32 cellular contexts compared by ENCODE assay signal in genomic region chr12:4720637-4720995, GRCh38. TPM values are rescaled to one million over a fixed set of nuclear protein-coding genes. Genes with fewer than 3 reads are reported as not detected.
A peak's percentile ranks its signal among the peaks of the same experiment; 100 is the strongest.
DNase-seq lines count a peak whose midpoint lies in the region; ATAC-seq and TF ChIP-seq lines count a peak whose summit lies in the region.
"Had no signal": no experiment of that assay in that cellular context is flagged by ENCODE, and none has a peak within 500 bp of the region (broad histone marks: within the 10 kb centered on the region; RNA-seq: fewer than 3 reads in every experiment).

No MANE protein-coding gene starts in this region.

- H3K4me1 Mint-ChIP-seq in effector memory CD8-positive, alpha-beta T cell (ENCODE audit: low read depth in 2 of 2): no peaks in the 10 kb centered on the region
- H3K4me1 Mint-ChIP-seq: activated CD4-positive, alpha-beta memory T cell treated with anti-CD3 and anti-CD28 coated beads, Interleukin-2, amount 10 ng/mL, durations not matched to agents 7 days and 5 days; activated naive CD4-positive, alpha-beta T cell treated with anti-CD3 and anti-CD28 coated beads, Interleukin-2, amount 10 ng/mL, durations not matched to agents 7 days and 5 days; naive B cell; stimulated activated naive CD8-positive, alpha-beta T cell treated with anti-CD3 and anti-CD28 coated beads, Interleukin-15, amount 100 ng/mL, for 72 hours had no signal

- no peak for TF ChIP-seq POLR2A in esophagus muscularis mucosa (IDR thresholded peaks at IDR 0.05; ENCODE audit: low read depth)

- H3K27ac ChIP-seq in HUES64 (ENCODE audit: low read depth, low read length): peak overlapping the region; percentile 90
- no peak overlapping the region for H3K27ac ChIP-seq in esophagus muscularis mucosa (replicated peaks in 1 of 4)
- H3K27ac ChIP-seq: adrenal gland; BLaER1 treated with 17β-estradiol and CSF1 and Interleukin-3, amounts not matched to agents 10 nM and 100 nM; dorsolateral prefrontal cortex; gastrocnemius medialis; neutrophil; thoracic aorta had no signal

- ATAC-seq in GM18873 (IDR thresholded peaks at IDR 0.05; ENCODE audit: low FRiP score, unreplicated experiment): no peak
- ATAC-seq in effector memory CD8-positive, alpha-beta T cell (replicated peaks): no peak
- ATAC-seq: gastrocnemius medialis; HepG2; sciatic nerve; SK-N-SH treated with all-trans-retinoic acid at 6 μM for 48 hours; stimulated activated naive CD8-positive, alpha-beta T cell treated with anti-CD3 and anti-CD28 coated beads, Interleukin-15, amount 100 ng/mL, for 72 hours; T-helper 17 cell had no signal

- intact Hi-C loops in esophagus muscularis mucosa (cut with DNase I): no loop called here

- peaks cover 40% of the 10 kb centered on the region for H3K4me1 ChIP-seq in HUES64 (ENCODE audit: insufficient read depth, low read length)
- no peaks in the 10 kb centered on the region for H3K4me1 ChIP-seq in esophagus muscularis mucosa
- H3K4me1 ChIP-seq: adrenal gland; BLaER1 treated with 17β-estradiol and CSF1 and Interleukin-3, amounts not matched to agents 10 nM and 100 nM; gastrocnemius medialis had no signal

- peak; percentile 21 for DNase-seq in esophagus muscularis mucosa (ENCODE audit: extremely low spot score)
- DNase-seq in iPS-NIHi7 (ENCODE audit: extremely low spot score): peak; percentile 65
- DNase-seq in central memory CD4-positive, alpha-beta T cell: no peak
- DNase-seq in HUDEP-2 (lab: John Stamatoyannopoulos, UW; ENCODE audit: unreplicated experiment in 76 of 76): no peak
- no peak for DNase-seq in effector memory CD8-positive, alpha-beta T cell
- DNase-seq: activated CD4-positive, alpha-beta memory T cell treated with anti-CD3 and anti-CD28 coated beads, Interleukin-2, amount 10 ng/mL, durations not matched to agents 7 days and 5 days; activated CD8-positive, alpha-beta memory T cell treated with anti-CD3 and anti-CD28 coated beads, Interleukin-2, amount 50 U/mL, for 4 hours; activated naive CD4-positive, alpha-beta T cell treated with anti-CD3 and anti-CD28 coated beads, Interleukin-2, amount 10 ng/mL, durations not matched to agents 7 days and 5 days; adrenal gland; cerebellar nuclear complex; dorsolateral prefrontal cortex; gastrocnemius medialis; GOT3; Kasumi-1; kidney; naive B cell; NCI-H146; NCI-H2107; Right ventricle myocardium superior; stimulated activated CD4-positive, alpha-beta T cell treated with anti-CD3 and anti-CD28 coated beads, Interleukin-12 subunit alpha, Interleukin-12 subunit beta, amount 100 ng/mL, for 4 hours; stimulated activated CD4-positive, alpha-beta T cell treated with anti-CD3 and anti-CD28 coated beads, Interleukin-2, amount 100 ng/mL, for 48 hours; stimulated activated naive CD8-positive, alpha-beta T cell treated with anti-CD3 and anti-CD28 coated beads, Interleukin-15, amount 100 ng/mL, for 72 hours; T-helper 17 cell had no signal

- no peaks in the 10 kb centered on the region for H3K36me3 Mint-ChIP-seq in effector memory CD8-positive, alpha-beta T cell (ENCODE audit: insufficient read depth)
- H3K36me3 Mint-ChIP-seq: activated naive CD4-positive, alpha-beta T cell treated with anti-CD3 and anti-CD28 coated beads, Interleukin-2, amount 10 ng/mL, durations not matched to agents 7 days and 5 days; naive B cell had no signal

- peak overlapping the region; percentile 63 for H3K9ac ChIP-seq in HUES64 (ENCODE audit: low read depth, low read length)
- H3K9ac ChIP-seq: BLaER1 treated with 17β-estradiol and CSF1 and Interleukin-3, amounts not matched to agents 10 nM and 100 nM had no signal

- no peak overlapping the region for H3K4me3 Mint-ChIP-seq in effector memory CD8-positive, alpha-beta T cell
- H3K4me3 Mint-ChIP-seq: activated CD4-positive, alpha-beta memory T cell treated with anti-CD3 and anti-CD28 coated beads, Interleukin-2, amount 10 ng/mL, durations not matched to agents 7 days and 5 days; activated naive CD4-positive, alpha-beta T cell treated with anti-CD3 and anti-CD28 coated beads, Interleukin-2, amount 10 ng/mL, durations not matched to agents 7 days and 5 days; naive B cell; stimulated activated naive CD8-positive, alpha-beta T cell treated with anti-CD3 and anti-CD28 coated beads, Interleukin-15, amount 100 ng/mL, for 72 hours; T-helper 17 cell had no signal

- TF ChIP-seq EP300 in esophagus muscularis mucosa (IDR thresholded peaks at IDR 0.05): no peak

- no peaks in the 10 kb centered on the region for H3K36me3 ChIP-seq in HUES64 (ENCODE audit: insufficient read depth, low read length)
- no peaks in the 10 kb centered on the region for H3K36me3 ChIP-seq in esophagus muscularis mucosa
- H3K36me3 ChIP-seq: adrenal gland; BLaER1 treated with 17β-estradiol and CSF1 and Interleukin-3, amounts not matched to agents 10 nM and 100 nM; gastrocnemius medialis; neutrophil; thoracic aorta had no signal

- H3K4me3 ChIP-seq in HUES64 (ENCODE audit: low read length) (peak overlapping the region; percentile 37), esophagus muscularis mucosa (no peak overlapping the region)
- H3K4me3 ChIP-seq: adrenal gland; BLaER1 treated with 17β-estradiol and CSF1 and Interleukin-3, amounts not matched to agents 10 nM and 100 nM; dorsolateral prefrontal cortex; gastrocnemius medialis; thoracic aorta had no signal

- no peaks in the 10 kb centered on the region for H3K9me3 Mint-ChIP-seq in effector memory CD8-positive, alpha-beta T cell
- H3K9me3 Mint-ChIP-seq: activated CD4-positive, alpha-beta memory T cell treated with anti-CD3 and anti-CD28 coated beads, Interleukin-2, amount 10 ng/mL, durations not matched to agents 7 days and 5 days; activated naive CD4-positive, alpha-beta T cell treated with anti-CD3 and anti-CD28 coated beads, Interleukin-2, amount 10 ng/mL, durations not matched to agents 7 days and 5 days; naive B cell; stimulated activated naive CD8-positive, alpha-beta T cell treated with anti-CD3 and anti-CD28 coated beads, Interleukin-15, amount 100 ng/mL, for 72 hours had no signal

- TF ChIP-seq CTCF in esophagus muscularis mucosa (IDR thresholded peaks at IDR 0.05): no peak

- no peaks in the 10 kb centered on the region for H3K9me3 ChIP-seq in HUES64 (ENCODE audit: insufficient read depth, low read depth, low read length)
- no peaks in the 10 kb centered on the region for H3K9me3 ChIP-seq in esophagus muscularis mucosa
- H3K9me3 ChIP-seq: adrenal gland; BLaER1 treated with 17β-estradiol and CSF1 and Interleukin-3, amounts not matched to agents 10 nM and 100 nM; gastrocnemius medialis; neutrophil; thoracic aorta had no signal

- H3K27ac Mint-ChIP-seq in effector memory CD8-positive, alpha-beta T cell: no peak overlapping the region
- H3K27ac Mint-ChIP-seq: activated CD4-positive, alpha-beta memory T cell treated with anti-CD3 and anti-CD28 coated beads, Interleukin-2, amount 10 ng/mL, durations not matched to agents 7 days and 5 days; activated naive CD4-positive, alpha-beta T cell treated with anti-CD3 and anti-CD28 coated beads, Interleukin-2, amount 10 ng/mL, durations not matched to agents 7 days and 5 days; stimulated activated naive CD8-positive, alpha-beta T cell treated with anti-CD3 and anti-CD28 coated beads, Interleukin-15, amount 100 ng/mL, for 72 hours; T-helper 17 cell had no signal

- H3K27me3 Mint-ChIP-seq in effector memory CD8-positive, alpha-beta T cell: peaks cover 42 to 43% of the 10 kb centered on the region in 2 donors

- H3K27me3 ChIP-seq in HUES64 (ENCODE audit: insufficient read depth, low read length) (no peaks in the 10 kb centered on the region), esophagus muscularis mucosa (peaks cover 0 to 7% (median 0%) of the 10 kb centered on the region in 4 donors)
- H3K27me3 ChIP-seq: adrenal gland; BLaER1 treated with 17β-estradiol and CSF1 and Interleukin-3, amounts not matched to agents 10 nM and 100 nM; dorsolateral prefrontal cortex had no signal

- WGBS in HUES64: 6% methylated on average over 4 of the region's 4 CpGs
- 40% methylated on average over 4 of the region's 4 CpGs for WGBS in esophagus muscularis mucosa

RNA-seq across cellular contexts. Expression of gene GALNT8, which starts 0.4 kb away (rescaled TPM):
- polyA plus RNA-seq in HUES64 (2013, experiment 1 of 2): 1.8 TPM
- polyA plus RNA-seq in HUES64 (2013, experiment 2 of 2): 2.7 TPM
- 1 to 10 TPM in 3 of 4 donors, under 1 TPM in 1; 0.98 to 2.7 (median 1.5) TPM for total RNA-seq in esophagus muscularis mucosa
- total RNA-seq: HepG2 had no signal
- polyA plus RNA-seq: fibroblast of lung had no signal

Comparison
In these comparisons a context has a peak if more than half of its experiments do, and no peak if none do; other contexts are left out.
1. DNase-seq: peak in esophagus muscularis mucosa (single experiment) and iPS-NIHi7 (single experiment); none in central memory CD4-positive, alpha-beta T cell (single experiment), HUDEP-2 (0 of 76) and effector memory CD8-positive, alpha-beta T cell (0 of 3).